ENCODE assay signal across 8 cellular contexts in the genomic region with DNA sequence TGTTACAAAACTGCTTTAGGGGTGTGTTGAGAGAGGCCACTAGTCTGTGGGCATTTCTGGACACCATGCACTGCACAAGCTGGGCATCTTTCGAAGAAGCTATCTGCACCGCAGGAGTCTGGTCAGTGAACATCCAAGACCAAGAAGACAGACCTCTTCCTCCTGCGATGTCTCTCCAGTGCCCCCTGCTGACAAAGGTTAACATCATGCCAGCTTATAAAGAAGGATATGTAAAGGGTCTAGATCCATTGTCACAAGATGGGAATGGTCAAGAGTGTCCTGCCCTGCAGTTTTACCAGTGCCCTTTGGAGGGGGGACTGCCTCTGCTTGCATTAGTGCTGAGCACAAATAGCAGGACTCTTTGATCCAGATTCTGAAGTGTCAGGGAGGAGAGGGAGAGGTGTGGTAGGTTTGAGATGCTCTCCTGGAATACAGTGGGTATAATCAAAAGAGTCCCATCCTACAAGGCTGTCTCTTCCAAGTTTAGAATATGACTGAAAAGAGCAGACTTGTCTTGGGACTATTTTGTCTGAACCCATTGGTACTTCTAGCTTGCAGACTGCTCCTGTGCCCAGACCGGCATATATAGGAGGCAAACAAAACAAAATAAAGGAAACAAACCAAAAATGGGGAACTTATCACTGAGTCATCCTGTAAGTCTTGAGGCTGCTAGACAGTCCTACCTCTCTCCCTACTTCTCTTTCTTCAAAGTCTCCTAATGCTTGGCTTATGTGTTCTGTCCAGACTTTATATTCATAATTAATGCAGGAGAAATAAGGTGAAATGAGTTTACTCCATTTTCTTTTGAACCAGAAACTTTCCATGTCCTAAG.
A peak's percentile ranks its signal among the peaks of the same experiment; 100 is the strongest.
DNase-seq lines count a peak whose midpoint lies in the region; ATAC-seq lines count a peak whose summit lies in the region.

No MANE protein-coding gene starts in this region.

- no peak overlapping the region for H3K4me3 ChIP-seq in aorta (ENCODE audit: low read length in 2 of 2)

- ATAC-seq in HG03159 (IDR thresholded peaks at IDR 0.05; ENCODE audit: unreplicated experiment): peak; percentile 66
- ATAC-seq in aorta (ENCODE audit: low FRiP score): peak; percentile 70

- H3K9me3 ChIP-seq in aorta (ENCODE audit: control insufficient read depth, low read length): no peaks in the 10 kb centered on the region

- no peaks in the 10 kb centered on the region for H3K36me3 ChIP-seq in aorta (ENCODE audit: control insufficient read depth in 1 of 2, insufficient read depth in 2 of 2, low read length in 1 of 2)

- intact Hi-C loops in aorta (cut with DNase I): loop anchor here in 1 of 2 donors (10.0 kb wide), 1 partner anchor 260 kb away; no protein-coding TSS in a partner anchor

- no peaks in the 10 kb centered on the region for H3K27me3 ChIP-seq in aorta (ENCODE audit: control insufficient read depth in 1 of 2, insufficient read depth in 2 of 2, low read length in 1 of 2)

- peaks cover 0 to 2% of the 10 kb centered on the region in 2 donors for H3K4me1 ChIP-seq in aorta (ENCODE audit: control insufficient read depth in 1 of 2, insufficient read depth in 2 of 2, low read length in 2 of 2)

- no peak overlapping the region for H3K27ac ChIP-seq in caudate nucleus (ENCODE audit: low read depth, low read length)
- H3K27ac ChIP-seq in aorta (ENCODE audit: low read depth in 1 of 2, low read length in 2 of 2): no peak overlapping the region

- WGBS in aorta, 2 donors: 56 to 60% methylated on average over 4 of the region's 4 CpGs

- peak; percentile 2 for DNase-seq in stimulated activated CD4-positive, alpha-beta T cell treated with anti-CD3 and anti-CD28 coated beads, Interleukin-2, amount 100 ng/mL, for 48 hours
- DNase-seq in stimulated activated CD4-positive, alpha-beta T cell treated with anti-CD3 and anti-CD28 coated beads, Interleukin-4, amount 100 ng/mL, for 1 hour: no peak
- peak; percentile 47 to 81 for DNase-seq in NOMO-1 (lab: John Stamatoyannopoulos, UW; ENCODE audit: unreplicated experiment in 2 of 2)
- DNase-seq in caudate nucleus (lab: John Stamatoyannopoulos, UW): peak in 36 of 61 donors; percentile 1 to 62 (median 9)
- DNase-seq in kidney glomerular epithelial cell (lab: John Stamatoyannopoulos, UW): peak; percentile 32
- DNase-seq in aorta: peak in 1 of 2 donors; percentile 42
- DNase-seq in NCI-H2227 (lab: John Stamatoyannopoulos, UW; ENCODE audit: unreplicated experiment): no peak

Comparison
In these comparisons a context has a peak if more than half of its experiments do, and no peak if none do; other contexts are left out.
1. DNase-seq: peak in stimulated activated CD4-positive, alpha-beta T cell treated with anti-CD3 and anti-CD28 coated beads, Interleukin-2, amount 100 ng/mL, for 48 hours (2 of 2), NOMO-1 (2 of 2), caudate nucleus (36 of 61) and kidney glomerular epithelial cell (single experiment); none in stimulated activated CD4-positive, alpha-beta T cell treated with anti-CD3 and anti-CD28 coated beads, Interleukin-4, amount 100 ng/mL, for 1 hour (single experiment) and NCI-H2227 (single experiment).